ENCODE assay signal across 37 cellular contexts in genomic region chr2:127552846-127553245, GRCh38. TPM values are rescaled to one million over a fixed set of nuclear protein-coding genes. Genes with fewer than 3 reads are reported as not detected.
"Had no signal": no experiment of that assay in that cellular context is flagged by ENCODE, and none has a peak within 500 bp of the region (broad histone marks: within the 10 kb centered on the region; RNA-seq: fewer than 3 reads in every experiment).

No MANE protein-coding gene starts in this region.

- H3K4me3 ChIP-seq: MG63 had no signal

- H3K36me3 ChIP-seq: MG63 had no signal

- H3K27me3 ChIP-seq: MG63 had no signal

- H3K27ac ChIP-seq: KMS-11 had no signal

- DNase-seq: Karpas-422, Kasumi-1, KBM-7, KG1, MG63, MM.1S, MV-4-11, NCI-H1048, NCI-H1092, NCI-H1092 treated with DMSO at 0.1 percent for 48 hours, NCI-H1105, NCI-H1105 treated with DMSO at 0.1 percent for 48 hours, NCI-H1417, NCI-H1417 treated with DMSO at 0.1 percent for 48 hours, NCI-H1436, NCI-H1436 treated with DMSO at 0.1 percent for 48 hours, NCI-H146, NCI-H1694, NCI-H1694 treated with DMSO at 0.1 percent for 48 hours, NCI-H187, NCI-H187 treated with DMSO at 0.1 percent for 48 hours, NCI-H1930, NCI-H2029, NCI-H2029 treated with DMSO at 0.1 percent for 48 hours, NCI-H2081, NCI-H2081 treated with DMSO at 0.1 percent for 48 hours, NCI-H2107, NCI-H2171, NCI-H2171 treated with DMSO at 0.1 percent for 48 hours, NCI-H2227 treated with DMSO at 0.1 percent for 48 hours, NCI-H226, NCI-H345, NCI-H446, NCI-H446 treated with DMSO at 0.1 percent for 48 hours had no signal

RNA-seq across cellular contexts. Expression of gene MYO7B, which starts 17.4 kb away (rescaled TPM):
- total RNA-seq: MCF 10A, NCI-H460 had no signal
